ENCODE assay signal across 19 cellular contexts in genomic region chr4:60750962-60751361, GRCh38.
DNase-seq lines count a peak whose midpoint lies in the region; ATAC-seq, FAIRE-seq and TF ChIP-seq lines count a peak whose summit lies in the region.
"Had no signal": no experiment of that assay in that cellular context is flagged by ENCODE, and none has a peak within 500 bp of the region (broad histone marks: within the 10 kb centered on the region; RNA-seq: fewer than 3 reads in every experiment).

No MANE protein-coding gene starts in this region.

- H2BK120ac ChIP-seq in IMR-90 (ENCODE audit: low read depth, low read length) (peak overlapping the region; percentile 34; the same call in 1 of the 2 replicates), mesendoderm (ENCODE audit: low read depth, low read length) (peak overlapping the region; percentile 67)

- H3K79me2 ChIP-seq in K562 (ENCODE audit: control insufficient read depth, insufficient read depth, low read length), result no peaks in the 10 kb centered on the region
- no peaks in the 10 kb centered on the region for H3K79me2 ChIP-seq in mesendoderm (ENCODE audit: control insufficient read depth, insufficient read depth, low read length)

- 0 out of 2 replicates have a peak overlapping the region, but pooled peaks have one; percentile 52 for H3K14ac ChIP-seq in IMR-90 (replicated peaks; ENCODE audit: low read depth, low read length)

- no peak for ATAC-seq in IMR-90 (ENCODE audit: low read depth)
- ATAC-seq in K562, result no peak
- ATAC-seq: CD8-positive, alpha-beta T cell had no signal

- FAIRE-seq in K562 (lab: Jason Lieb, UNC), result no peak
- FAIRE-seq: D721Med, G401.6, GM12891, GM19239 had no signal

- no peak overlapping the region for H2BK20ac ChIP-seq in IMR-90 (ENCODE audit: low read depth, low read length)

- H3K9ac ChIP-seq in IMR-90 (ENCODE audit: low read depth, low read length) (no peak overlapping the region), K562 (ENCODE audit: insufficient read depth in 1 of 2, low read depth in 2 of 2, low read length in 2 of 2) (no peak overlapping the region), mesendoderm (ENCODE audit: low read length) (no peak overlapping the region)
- H3K9ac ChIP-seq: BLaER1 treated with 17β-estradiol and CSF1 and Interleukin-3, amounts not matched to agents 10 nM and 100 nM had no signal

- H3K9me3 ChIP-seq in IMR-90 (ENCODE audit: control insufficient read depth, insufficient read depth, low read length) (no peaks in the 10 kb centered on the region), K562 (replicated peaks; ENCODE audit: control insufficient read depth, insufficient read depth, low read depth, low read length) (no peaks in the 10 kb centered on the region), SJCRH30 (replicated peaks) (no peaks in the 10 kb centered on the region)
- H3K9me3 ChIP-seq: Caco-2 had no signal

- no peak overlapping the region; the same call in 1 of the 2 replicates for H4K91ac ChIP-seq in IMR-90 (ENCODE audit: insufficient read depth, low read depth, low read length)

- H3K56ac ChIP-seq in IMR-90 (ENCODE audit: extremely low read depth, insufficient read depth, low read length), result no peak overlapping the region
- H3K56ac ChIP-seq in mesendoderm (ENCODE audit: low read length), result no peak overlapping the region

- 0 out of 3 replicates have a peak overlapping the region, but pooled peaks have one; percentile 6 for H2BK15ac ChIP-seq in IMR-90 (ENCODE audit: low read depth, low read length)
- H2BK15ac ChIP-seq in mesendoderm (replicated peaks; ENCODE audit: low read depth), result no peak overlapping the region

- H3K9me1 ChIP-seq in IMR-90 (ENCODE audit: insufficient read depth, low read length) (no peaks in the 10 kb centered on the region; the same call in 1 of the 2 replicates), K562 (ENCODE audit: control insufficient read depth, insufficient read depth, low read length) (no peaks in the 10 kb centered on the region)

- dilution Hi-C loops in IMR-90 (cut with HindIII; ENCODE audit: low sequenced_read_pairs, unreplicated experiment), result no loop called here

- H3K4me1 ChIP-seq in IMR-90 (ENCODE audit: control insufficient read depth, insufficient read depth, low read length) (no peaks in the 10 kb centered on the region), K562 (replicated peaks in 1 of 2; ENCODE audit: control insufficient read depth in 2 of 2, insufficient read depth in 2 of 2, low read length in 2 of 2) (no peaks in the 10 kb centered on the region), mesendoderm (ENCODE audit: control insufficient read depth, low read depth, low read length) (peaks cover 2% of the 10 kb centered on the region), SJCRH30 (no peaks in the 10 kb centered on the region)
- H3K4me1 ChIP-seq: BLaER1 treated with 17β-estradiol and CSF1 and Interleukin-3, amounts not matched to agents 10 nM and 100 nM; Caco-2 had no signal

- H4K20me1 ChIP-seq in IMR-90 (ENCODE audit: insufficient read depth, low read length) (no peaks in the 10 kb centered on the region), K562 (replicated peaks; ENCODE audit: control insufficient read depth, insufficient read depth, low read length) (no peaks in the 10 kb centered on the region)
- H4K20me1 ChIP-seq: BLaER1 treated with 17β-estradiol and CSF1 and Interleukin-3, amounts not matched to agents 10 nM and 100 nM had no signal

- TF ChIP-seq RAD21 in IMR-90 (IDR thresholded peaks at IDR 0.05; ENCODE audit: low read length), result no peak
- no peak for TF ChIP-seq RAD21 in K562 (CRISPR knock-in tag; conservative IDR thresholded peaks at IDR 0.05 in 1 of 2, IDR thresholded peaks at IDR 0.05 in 1 of 2)

- CTCF ChIA-PET in IMR-90 (lab: Yijun Ruan, JAX) (interaction anchor here (0.6 kb wide), 1 partner anchor 32 kb away, joined by 3 read pairs; no protein-coding TSS in a partner anchor), K562 (lab: Yijun Ruan, JAX; ENCODE audit: low intra/inter-chr PET ratio) (no interaction called here)

- intact Hi-C loops in IMR-90 (cut with micrococcal nuclease), result no loop called here
- intact Hi-C loops in K562 (cut with micrococcal nuclease), result no loop called here

- no peaks in the 10 kb centered on the region for H3K36me3 ChIP-seq in IMR-90 (ENCODE audit: control insufficient read depth, insufficient read depth, low read length)
- H3K36me3 ChIP-seq in K562 (ENCODE audit: control insufficient read depth, insufficient read depth, low read length), result no peaks in the 10 kb centered on the region
- no peaks in the 10 kb centered on the region for H3K36me3 ChIP-seq in mesendoderm (ENCODE audit: control insufficient read depth, insufficient read depth, low read length)
- H3K36me3 ChIP-seq in SJCRH30, result no peaks in the 10 kb centered on the region
- H3K36me3 ChIP-seq: BLaER1 treated with 17β-estradiol and CSF1 and Interleukin-3, amounts not matched to agents 10 nM and 100 nM had no signal

- H2AK9ac ChIP-seq in IMR-90 (replicated peaks; ENCODE audit: low read depth, low read length, poor library complexity), result no peak overlapping the region

- BruUV-seq in IMR-90 (replicated peaks; lab: Mats Ljungman, UMichigan), result no TSS peak
- no TSS peak for BruUV-seq in K562 (replicated peaks; lab: Mats Ljungman, UMichigan)

- no peak overlapping the region for H3K4me2 ChIP-seq in IMR-90 (ENCODE audit: low read depth, low read length)
- no peak overlapping the region for H3K4me2 ChIP-seq in K562 (ENCODE audit: insufficient read depth, low read length)
- no peak overlapping the region for H3K4me2 ChIP-seq in mesendoderm (ENCODE audit: low read length)
- H3K4me2 ChIP-seq: BLaER1 treated with 17β-estradiol and CSF1 and Interleukin-3, amounts not matched to agents 10 nM and 100 nM had no signal

- TF ChIP-seq EP300 in K562 (IDR thresholded peaks at IDR 0.05; ENCODE audit: low read length), result no peak

- POLR2A ChIA-PET in IMR-90 (lab: Charles Lee; ENCODE audit: unreplicated experiment), result no interaction called here
- POLR2A ChIA-PET in K562 (lab: Yijun Ruan, JAX), result no interaction called here

- DNase-seq in IMR-90 (no peak), K562 (ENCODE audit: extremely low read depth in 1 of 4, low spot score in 3 of 4) (no peak), mesendoderm (no peak), SJCRH30 (no peak), ACHN (no peak)
- DNase-seq: 8988T; AML-193; Caco-2; Calu3; CD4-positive, alpha-beta T cell; CD8-positive, alpha-beta T cell; DMS79 treated with DMSO at 0.1 percent for 48 hours; GF-D8 had no signal

- TF ChIP-seq POLR2A in IMR-90 (IDR thresholded peaks at IDR 0.05; ENCODE audit: low read depth, low read length) (no peak), K562 (conservative IDR thresholded peaks at IDR 0.05) (no peak)

- 0 out of 2 replicates have a peak overlapping the region, but pooled peaks have one; percentile 11 for H3K23ac ChIP-seq in IMR-90 (ENCODE audit: low read depth, low read length)
- H3K23ac ChIP-seq in mesendoderm (ENCODE audit: low read length), result no peak overlapping the region

- no peaks in the 10 kb centered on the region for H3K27me3 ChIP-seq in IMR-90 (ENCODE audit: control insufficient read depth, insufficient read depth, low read length)
- no peaks in the 10 kb centered on the region for H3K27me3 ChIP-seq in K562 (ENCODE audit: control insufficient read depth in 2 of 2, insufficient read depth in 2 of 2, low read length in 2 of 2)
- no peaks in the 10 kb centered on the region for H3K27me3 ChIP-seq in mesendoderm (ENCODE audit: insufficient read depth, low read length, poor library complexity)
- H3K27me3 ChIP-seq in SJCRH30, result no peaks in the 10 kb centered on the region
- H3K27me3 ChIP-seq: BLaER1 treated with 17β-estradiol and CSF1 and Interleukin-3, amounts not matched to agents 10 nM and 100 nM had no signal

- H4K8ac ChIP-seq in IMR-90 (ENCODE audit: low read depth in 2 of 2, low read length in 2 of 2) (no peak overlapping the region), mesendoderm (ENCODE audit: low read depth, low read length) (no peak overlapping the region)

- TF ChIP-seq CTCF in IMR-90 (conservative IDR thresholded peaks at IDR 0.05; ENCODE audit: low read depth, low read length) (no peak), K562 (IDR thresholded peaks at IDR 0.05 in 2 of 3, conservative IDR thresholded peaks at IDR 0.05 in 1 of 3; ENCODE audit: insufficient read depth in 2 of 3, low read depth in 1 of 3, low read length in 3 of 3) (no peak)

- no peaks in the 10 kb centered on the region for H3K79me1 ChIP-seq in IMR-90 (ENCODE audit: low read depth in 1 of 2, low read length in 2 of 2)
- H3K79me1 ChIP-seq in mesendoderm (ENCODE audit: low read length), result no peaks in the 10 kb centered on the region

- H4K5ac ChIP-seq in IMR-90 (ENCODE audit: low read depth, low read length) (no peak overlapping the region), mesendoderm (ENCODE audit: low read length) (no peak overlapping the region)

- H3K4me3 ChIP-seq in IMR-90 (ENCODE audit: insufficient read depth, low read depth, low read length) (no peak overlapping the region), K562 (no peak overlapping the region), mesendoderm (ENCODE audit: low read length) (no peak overlapping the region), SJCRH30 (no peak overlapping the region)
- H3K4me3 ChIP-seq: BLaER1 treated with 17β-estradiol and CSF1 and Interleukin-3, amounts not matched to agents 10 nM and 100 nM had no signal

- H3K27ac ChIP-seq in IMR-90 (ENCODE audit: insufficient read depth, low read length) (no peak overlapping the region), K562 (ENCODE audit: extremely low read depth, low read depth, low read length) (no peak overlapping the region), mesendoderm (ENCODE audit: low read depth, low read length) (no peak overlapping the region), SJCRH30 (no peak overlapping the region)
- H3K27ac ChIP-seq: BLaER1 treated with 17β-estradiol and CSF1 and Interleukin-3, amounts not matched to agents 10 nM and 100 nM; C4-2B had no signal

- no peak overlapping the region for H3K4ac ChIP-seq in IMR-90 (ENCODE audit: low read depth, low read length)
- no peak overlapping the region for H3K4ac ChIP-seq in mesendoderm (ENCODE audit: low read depth, low read length)

- H2AK5ac ChIP-seq in IMR-90 (ENCODE audit: low read depth, low read length), result no peak overlapping the region
- H2AK5ac ChIP-seq in mesendoderm (ENCODE audit: low read length), result no peak overlapping the region

- H2BK5ac ChIP-seq in IMR-90 (ENCODE audit: low read depth, low read length, poor library complexity, severe bottlenecking) (no peak overlapping the region), mesendoderm (ENCODE audit: low read length) (no peak overlapping the region)

- no peak overlapping the region for H2AFZ ChIP-seq in IMR-90 (replicated peaks; ENCODE audit: low read length, poor library complexity)
- H2AFZ ChIP-seq in K562 (ENCODE audit: low read depth, low read length), result no peak overlapping the region

- H3K18ac ChIP-seq in IMR-90 (ENCODE audit: low read depth, low read length) (no peak overlapping the region), mesendoderm (ENCODE audit: low read length) (no peak overlapping the region)

- in situ Hi-C loops in IMR-90 (cut with MboI; ENCODE audit: low sequenced_read_pairs), result no loop called here
- in situ Hi-C loops in K562 (cut with MboI), result no loop called here
- in situ Hi-C loops in ACHN (cut with HindIII; ENCODE audit: low pct_ligation_motif_present, low pct_unique_long_range_greater_than_20kb, low sequenced_read_pairs), result no loop called here

- WGBS in IMR-90 (ENCODE audit: extremely low coverage in 2 of 2, insufficient read length in 1 of 2), 2 experiments, result no CpG with 5 or more reads among the region's 4 CpGs
- WGBS in K562 (ENCODE audit: insufficient coverage, low coverage, missing lambda C conversion rate), result 5% methylated on average over 4 of the region's 4 CpGs
- WGBS in mesendoderm (ENCODE audit: extremely low coverage, insufficient coverage, low lambda C conversion rate), result 100% methylated on average over 2 of the region's 4 CpGs
